30 cellular contexts compared by ENCODE assay signal in the genomic region with DNA sequence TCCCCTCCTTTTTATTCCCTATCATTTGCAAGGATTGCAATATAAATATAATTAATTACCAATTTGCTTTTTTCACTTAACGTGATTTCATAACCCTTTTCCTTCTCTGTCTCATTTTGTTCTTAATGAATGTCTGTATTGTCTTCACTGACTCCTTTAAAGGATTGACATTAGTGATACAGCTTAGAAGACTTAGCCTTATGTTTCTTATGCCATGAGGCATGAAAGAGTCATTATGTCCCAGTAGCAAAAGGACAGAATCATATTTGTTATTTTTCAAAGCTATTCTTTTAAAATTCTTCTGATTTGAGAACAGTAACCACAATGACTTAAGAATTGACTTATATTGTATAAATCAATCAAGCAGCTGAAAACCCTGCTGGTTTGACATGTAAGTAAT. TPM values are rescaled to one million over a fixed set of nuclear protein-coding genes. Genes with fewer than 3 reads are reported as not detected.
"Had no signal": no experiment of that assay in that cellular context is flagged by ENCODE, and none has a peak within 500 bp of the region (broad histone marks: within the 10 kb centered on the region; RNA-seq: fewer than 3 reads in every experiment).

No MANE protein-coding gene starts in this region.

- ATAC-seq: natural killer cell treated with Interleukin-12 subunit alpha and Interleukin-12 subunit beta and Interleukin-15 and Interleukin-18, amount 100 ng/mL, for 72 hours; pancreas; sciatic nerve; stimulated activated memory B cell treated with anti-CD40 and anti-IgM and Interleukin-4, amounts not matched to agents 10 μg/mL and 1 μg/mL and 100 μg/mL, for 72 hours; stimulated activated naive CD8-positive, alpha-beta T cell treated with anti-CD3 and anti-CD28 coated beads, Interleukin-15, amount 100 ng/mL, for 72 hours; stimulated activated naive CD8-positive, alpha-beta T cell treated with anti-CD3 and anti-CD28 coated beads, Interleukin-15, Interleukin-2, amounts not matched to agents 100 U/mL and 50 U/mL, for 24 hours; upper lobe of right lung had no signal

- DNase-seq: nephron progenitor cell; nucleus accumbens; pancreas; retina; spleen; stimulated activated CD4-positive, alpha-beta T cell treated with anti-CD3 and anti-CD28 coated beads, Interleukin-12 subunit alpha, Interleukin-12 subunit beta, amount 100 ng/mL, for 4 hours; stimulated activated CD4-positive, alpha-beta T cell treated with anti-CD3 and anti-CD28 coated beads, Interleukin-1b, Interleukin-23, amount 100 ng/mL, for 48 hours; stimulated activated CD4-positive, alpha-beta T cell treated with anti-CD3 and anti-CD28 coated beads, Interleukin-4, amount 100 ng/mL, for 1 hour; stimulated activated CD4-positive, alpha-beta T cell treated with anti-CD3 and anti-CD28 coated beads, Interleukin-4, amount 100 ng/mL, for 4 hours; stimulated activated CD8-positive, alpha-beta memory T cell treated with anti-CD3 and anti-CD28 coated beads, Interleukin-4, amount 100 ng/mL, for 48 hours; stimulated activated naive CD4-positive, alpha-beta T cell; stimulated activated naive CD8-positive, alpha-beta T cell treated with anti-CD3 and anti-CD28 coated beads, Interleukin-15, amount 100 ng/mL, for 72 hours; stimulated activated naive CD8-positive, alpha-beta T cell treated with anti-CD3 and anti-CD28 coated beads, Interleukin-15, Interleukin-2, amounts not matched to agents 100 U/mL and 50 U/mL, for 24 hours; substantia nigra; testis; tibial artery; transverse colon; upper lobe of right lung; uterus had no signal

RNA-seq across cellular contexts. Expression of a gene that starts 26.2 kb away (rescaled TPM):
- total RNA-seq: natural killer cell treated with Interleukin-12 subunit alpha and Interleukin-12 subunit beta and Interleukin-15 and Interleukin-18, amount 100 ng/mL, for 72 hours; omental fat pad; osteocyte; pancreas; posterior vena cava; prostate gland; pulmonary artery endothelial cell; right atrium auricular region; sciatic nerve; smooth muscle cell; spleen; testis; upper lobe of right lung; urinary bladder; uterus had no signal
